Comparison of ENCODE assay signal across 1 cellular context in genomic region chr6:5126214-5126613, GRCh38.
TF ChIP-seq lines count a peak whose summit lies in the region.

No MANE protein-coding gene starts in this region.

TF ChIP-seq in SK-N-SH treated with all-trans-retinoic acid at 6 μM for 48 hours, 23 proteins besides CTCF, POLR2A, EP300 and RAD21 (continued from another document):
- no peak for TF ChIP-seq POU6F1 (CRISPR knock-in tag; IDR thresholded peaks at IDR 0.05; ENCODE audit: borderline replicate concordance, low read depth)
- no peak for TF ChIP-seq RARB (CRISPR knock-in tag; IDR thresholded peaks at IDR 0.05)
- no peak for TF ChIP-seq ZFP3 (CRISPR knock-in tag; IDR thresholded peaks at IDR 0.05)
- no peak for TF ChIP-seq ARNTL (CRISPR knock-in tag; IDR thresholded peaks at IDR 0.05; ENCODE audit: borderline replicate concordance, low read depth)
- no peak for TF ChIP-seq ISL1 (CRISPR knock-in tag; IDR thresholded peaks at IDR 0.05)
- no peak for TF ChIP-seq ESRRG (CRISPR knock-in tag; IDR thresholded peaks at IDR 0.05)
TF ChIP-seq in SK-N-SH treated with all-trans-retinoic acid at 6 μM for 48 hours: peak in this region for 0.
